In genomic region chr5:78294250-78295034, GRCh38 we compare ENCODE assay signal across 8 cellular contexts. TPM values are rescaled to one million over a fixed set of nuclear protein-coding genes. Genes with fewer than 3 reads are reported as not detected.
DNase-seq lines count a peak whose midpoint lies in the region; ATAC-seq and TF ChIP-seq lines count a peak whose summit lies in the region.

Gene AP3B1 (minus strand): TSS chr5:78294698. CDS start chr5:78294579, 119 bp downstream.

- H3K36me3 Mint-ChIP-seq in activated B cell treated with CpG ODN at 0.5 μM for 24 hours (ENCODE audit: low read depth), result peaks cover 16% of the 10 kb centered on the region

- H3K27ac Mint-ChIP-seq in activated B cell treated with CpG ODN at 0.5 μM for 24 hours, result peak within 1 kb of the TSS; percentile 98

- POLR2A ChIA-PET in activated B cell treated with CpG ODN at 0.5 μM for 24 hours (lab: Charles Lee), result interaction anchor here (0.5 to 6.7 kb wide), 9 partner anchors 10 to 803 kb away, joined by 3 to 167 read pairs (median 4); partner anchors contain the start of genes ARSB, SCAMP1 and WDR41

- peaks cover 44% of the 10 kb centered on the region for H3K4me1 Mint-ChIP-seq in activated B cell treated with CpG ODN at 0.5 μM for 24 hours

- DNase-seq in AG08395 (ENCODE audit: low spot score), result peak; percentile 99
- peak; percentile 97 for DNase-seq in NCI-H345 (lab: John Stamatoyannopoulos, UW)
- DNase-seq in activated B cell treated with CpG ODN at 0.5 μM for 24 hours, result peak; percentile 96
- peak; percentile 78 to 98 (median 94) for DNase-seq in caudate nucleus (lab: John Stamatoyannopoulos, UW)
- DNase-seq in iPS-NIHi7 (ENCODE audit: extremely low spot score), result peak; percentile 99
- peak; percentile 89 for DNase-seq in smooth muscle cell (lab: John Stamatoyannopoulos, UW; ENCODE audit: unreplicated experiment)

- 1% methylated on average over 50 of the region's 53 CpGs for WGBS in smooth muscle cell (ENCODE audit: low lambda C conversion rate)

- H3K9me3 Mint-ChIP-seq in activated B cell treated with CpG ODN at 0.5 μM for 24 hours, result no peaks in the 10 kb centered on the region

- peaks cover 36% of the 10 kb centered on the region for H4K20me1 ChIP-seq in smooth muscle cell (ENCODE audit: low read depth)

- no peaks in the 10 kb centered on the region for H3K27me3 ChIP-seq in smooth muscle cell (ENCODE audit: low read depth)

- peaks cover 50% of the 10 kb centered on the region for H3K79me2 ChIP-seq in smooth muscle cell (ENCODE audit: low read depth)

- H3F3A ChIP-seq in smooth muscle cell (ENCODE audit: low read depth), result no peaks in the 10 kb centered on the region

- ATAC-seq in HG03196 (IDR thresholded peaks at IDR 0.05; ENCODE audit: unreplicated experiment), result peak; percentile 82
- peak; percentile 94 for ATAC-seq in activated B cell treated with CpG ODN at 0.5 μM for 24 hours (ENCODE audit: low read depth)

- no peaks in the 10 kb centered on the region for H3K27me3 Mint-ChIP-seq in activated B cell treated with CpG ODN at 0.5 μM for 24 hours

- H3K4me2 ChIP-seq in smooth muscle cell, result peak within 1 kb of the TSS; percentile 96

- peak within 1 kb of the TSS; percentile 98 for H3K4me3 Mint-ChIP-seq in activated B cell treated with CpG ODN at 0.5 μM for 24 hours

- no peaks in the 10 kb centered on the region for H3K36me3 ChIP-seq in smooth muscle cell (ENCODE audit: low read depth)

- TF ChIP-seq CTCF in activated B cell treated with CpG ODN at 0.5 μM for 24 hours (IDR thresholded peaks at IDR 0.05), result no peak
- no peak for TF ChIP-seq CTCF in smooth muscle cell (IDR thresholded peaks at IDR 0.05; ENCODE audit: borderline replicate concordance, insufficient read depth, poor library complexity, severe bottlenecking)

- intact Hi-C loops in activated B cell treated with CpG ODN at 0.5 μM for 24 hours (cut with micrococcal nuclease), result loop anchor here (1.0 to 10.0 kb wide), 8 partner anchors 66 to 1264 kb away; partner anchors contain the start of genes AGGF1, ARSB, HOMER1 and SCAMP1

- H2AFZ ChIP-seq in smooth muscle cell (ENCODE audit: low read depth), result peak within 1 kb of the TSS; percentile 99

- H3K9me3 ChIP-seq in smooth muscle cell (replicated peaks; ENCODE audit: low read depth), result no peaks in the 10 kb centered on the region

- H3K4me1 ChIP-seq in smooth muscle cell (ENCODE audit: low read depth), result peaks cover 12% of the 10 kb centered on the region

- in situ Hi-C loops in GM18951 (cut with MboI; ENCODE audit: low sequenced_read_pairs, unreplicated experiment), result no loop called here

- peak within 1 kb of the TSS; percentile 87 for H3K27ac ChIP-seq in caudate nucleus (ENCODE audit: low read depth, low read length)
- peak within 1 kb of the TSS; percentile 81 for H3K27ac ChIP-seq in smooth muscle cell (ENCODE audit: low read depth)

- CTCF ChIA-PET in activated B cell treated with CpG ODN at 0.5 μM for 24 hours (lab: Charles Lee), result interaction anchor here (0.9 to 4.1 kb wide), 2 partner anchors 17 to 66 kb away, joined by 3 to 27 read pairs; partner anchors contain the start of gene SCAMP1

- peak within 1 kb of the TSS; percentile 96 for H3K9ac ChIP-seq in smooth muscle cell (ENCODE audit: low read depth)

- TF ChIP-seq POLR2A in GM18951 (IDR thresholded peaks at IDR 0.05; ENCODE audit: extremely low read depth, insufficient read depth, insufficient read length), result peak; percentile 94

- H3K4me3 ChIP-seq in smooth muscle cell, result peak within 1 kb of the TSS; percentile 98

RNA-seq across cellular contexts. Expression of gene AP3B1, which starts in this region (rescaled TPM):
- 46.8 and 52.9 TPM in 2 replicates for total RNA-seq in activated B cell treated with CpG ODN at 0.5 μM for 24 hours
- 73.5 and 76.3 TPM in 2 replicates for total RNA-seq in smooth muscle cell
- polyA plus RNA-seq in smooth muscle cell, result 31.7 and 36.9 TPM in 2 replicates

Comparison
In these comparisons a context has a peak if more than half of its experiments do, and no peak if none do; other contexts are left out.
1. Peak in every context shown above with its lines: DNase-seq, ATAC-seq, H3K4me3 ChIP-seq and H3K27ac ChIP-seq.